In genomic region chr21:37527716-37528115, GRCh38 we compare ENCODE assay signal across 10 cellular contexts.
"Had no signal": no experiment of that assay in that cellular context is flagged by ENCODE, and none has a peak within 500 bp of the region (broad histone marks: within the 10 kb centered on the region; RNA-seq: fewer than 3 reads in every experiment).

No MANE protein-coding gene starts in this region.

- ATAC-seq: GM23338, HCT116 had no signal

- FAIRE-seq: H1, H54 had no signal

- H3K9me3 ChIP-seq: HAP-1 had no signal

- H3K4me3 ChIP-seq: GM23248, GM23338, HAP-1 had no signal

- H3K4me2 ChIP-seq: GM23338 had no signal

- H2AFZ ChIP-seq: GM23248, GM23338 had no signal

- H3K9me3 Mint-ChIP-seq: GM23338, H9, HFFc6 had no signal

- H3K4me1 ChIP-seq: HAP-1 had no signal

- H3K9ac ChIP-seq: GM23248 had no signal

- DNase-seq: GM23248, GOT3, H9, HCEC 1CT, HFFc6 had no signal

- H3K4me3 Mint-ChIP-seq: GM23338, H9, HFFc6 had no signal

- H3K27ac ChIP-seq: GM23248 had no signal

- H3K36me3 ChIP-seq: HAP-1 had no signal

- H3K27ac Mint-ChIP-seq: GM23338, HFFc6 had no signal
